In the genomic region with DNA sequence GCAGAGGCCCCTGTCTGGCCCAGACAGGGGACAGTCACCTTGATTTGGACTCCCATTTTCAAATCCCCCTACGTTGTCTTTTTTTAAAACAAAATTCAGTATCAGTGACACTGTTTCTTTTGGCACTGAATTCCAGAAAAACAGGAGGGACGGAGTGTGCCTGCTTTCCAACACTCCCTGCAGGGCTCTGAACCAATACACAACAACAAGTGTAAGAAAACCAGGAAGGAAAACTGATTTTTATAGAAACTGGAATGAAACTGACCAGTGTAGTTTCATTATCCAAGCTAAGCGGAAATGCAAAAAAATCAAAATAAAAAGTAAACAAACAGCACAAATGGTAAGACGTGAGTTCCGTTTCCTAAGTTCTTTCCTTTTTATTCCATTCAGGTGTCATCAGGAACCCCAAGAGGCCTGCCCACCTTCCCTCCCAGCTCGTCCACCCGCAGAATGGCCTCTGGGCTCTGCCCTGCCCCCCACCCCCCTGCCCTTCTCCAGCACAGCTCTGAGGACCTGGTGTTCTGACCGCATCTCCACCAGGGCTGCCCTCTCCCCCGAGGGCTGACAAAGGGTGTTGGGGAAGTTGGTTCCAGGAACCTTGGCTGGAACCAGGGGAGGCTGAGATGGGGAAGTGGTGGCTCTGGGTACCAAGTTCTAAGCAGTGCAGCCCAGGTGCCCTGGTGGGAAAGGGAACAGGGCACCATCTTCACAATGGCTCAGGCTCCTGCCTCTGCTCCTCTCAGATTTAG, we compare ENCODE assay signal across 17 cellular contexts.
"Had no signal": no experiment of that assay in that cellular context is flagged by ENCODE, and none has a peak within 500 bp of the region (broad histone marks: within the 10 kb centered on the region; RNA-seq: fewer than 3 reads in every experiment).

No MANE protein-coding gene starts in this region.

- H3K27ac ChIP-seq: brain microvascular endothelial cell, epithelial cell of prostate, lower lobe of right lung, neural progenitor cell had no signal

- H3K9ac ChIP-seq: neural progenitor cell had no signal

- H3K27ac Mint-ChIP-seq: activated CD4-positive, alpha-beta T cell treated with anti-CD3 and anti-CD28 coated beads, Interleukin-2, amount 10 ng/mL, durations not matched to agents 7 days and 5 days; activated naive CD8-positive, alpha-beta T cell treated with anti-CD3 and anti-CD28 coated beads for 36 hours; stimulated activated memory B cell treated with anti-CD40 and anti-IgM and Interleukin-4, amounts not matched to agents 10 μg/mL and 1 μg/mL and 100 μg/mL, for 72 hours had no signal

- H3K4me3 ChIP-seq: lower lobe of right lung, neural progenitor cell had no signal

- H3K9me3 Mint-ChIP-seq: activated CD4-positive, alpha-beta T cell treated with anti-CD3 and anti-CD28 coated beads, Interleukin-2, amount 10 ng/mL, durations not matched to agents 7 days and 5 days; activated naive CD8-positive, alpha-beta T cell treated with anti-CD3 and anti-CD28 coated beads for 36 hours; naive B cell; neural progenitor cell; stimulated activated memory B cell treated with anti-CD40 and anti-IgM and Interleukin-4, amounts not matched to agents 10 μg/mL and 1 μg/mL and 100 μg/mL, for 72 hours had no signal

- H2AFZ ChIP-seq: neural progenitor cell had no signal

- H3K4me2 ChIP-seq: neural progenitor cell had no signal

- H3K4me1 ChIP-seq: lower lobe of right lung, neural progenitor cell had no signal

- DNase-seq: activated CD4-positive, alpha-beta T cell treated with anti-CD3 and anti-CD28 coated beads, Interleukin-2, amount 10 ng/mL, durations not matched to agents 7 days and 5 days; activated CD4-positive, CD25-positive, alpha-beta regulatory T cell; activated gamma-delta T cell treated with Interleukin-2 at 50 U/mL for 16 hours; activated naive CD8-positive, alpha-beta T cell treated with anti-CD3 and anti-CD28 coated beads for 36 hours; brain microvascular endothelial cell; dermis blood vessel endothelial cell; foreskin melanocyte; left colon; lower lobe of right lung; naive B cell; retina; stimulated activated CD4-positive, alpha-beta T cell treated with anti-CD3 and anti-CD28 coated beads, Interleukin-2, amount 100 ng/mL, for 48 hours; SW 1271; trophoblast cell had no signal

- H3K4me3 Mint-ChIP-seq: activated CD4-positive, alpha-beta T cell treated with anti-CD3 and anti-CD28 coated beads, Interleukin-2, amount 10 ng/mL, durations not matched to agents 7 days and 5 days; activated naive CD8-positive, alpha-beta T cell treated with anti-CD3 and anti-CD28 coated beads for 36 hours; naive B cell; neural progenitor cell; stimulated activated memory B cell treated with anti-CD40 and anti-IgM and Interleukin-4, amounts not matched to agents 10 μg/mL and 1 μg/mL and 100 μg/mL, for 72 hours had no signal

- H3K36me3 Mint-ChIP-seq: activated naive CD8-positive, alpha-beta T cell treated with anti-CD3 and anti-CD28 coated beads for 36 hours; naive B cell; neural progenitor cell; stimulated activated memory B cell treated with anti-CD40 and anti-IgM and Interleukin-4, amounts not matched to agents 10 μg/mL and 1 μg/mL and 100 μg/mL, for 72 hours had no signal

- H3K4me1 Mint-ChIP-seq: activated CD4-positive, alpha-beta T cell treated with anti-CD3 and anti-CD28 coated beads, Interleukin-2, amount 10 ng/mL, durations not matched to agents 7 days and 5 days; activated naive CD8-positive, alpha-beta T cell treated with anti-CD3 and anti-CD28 coated beads for 36 hours; neural progenitor cell; stimulated activated memory B cell treated with anti-CD40 and anti-IgM and Interleukin-4, amounts not matched to agents 10 μg/mL and 1 μg/mL and 100 μg/mL, for 72 hours had no signal

- H3K36me3 ChIP-seq: brain microvascular endothelial cell, lower lobe of right lung, neural progenitor cell had no signal

- ATAC-seq: left colon; lower lobe of right lung; stimulated activated memory B cell treated with anti-CD40 and anti-IgM and Interleukin-4, amounts not matched to agents 10 μg/mL and 1 μg/mL and 100 μg/mL, for 72 hours had no signal

- H3K9me3 ChIP-seq: lower lobe of right lung had no signal
